27 cellular contexts compared by ENCODE assay signal in the genomic region with DNA sequence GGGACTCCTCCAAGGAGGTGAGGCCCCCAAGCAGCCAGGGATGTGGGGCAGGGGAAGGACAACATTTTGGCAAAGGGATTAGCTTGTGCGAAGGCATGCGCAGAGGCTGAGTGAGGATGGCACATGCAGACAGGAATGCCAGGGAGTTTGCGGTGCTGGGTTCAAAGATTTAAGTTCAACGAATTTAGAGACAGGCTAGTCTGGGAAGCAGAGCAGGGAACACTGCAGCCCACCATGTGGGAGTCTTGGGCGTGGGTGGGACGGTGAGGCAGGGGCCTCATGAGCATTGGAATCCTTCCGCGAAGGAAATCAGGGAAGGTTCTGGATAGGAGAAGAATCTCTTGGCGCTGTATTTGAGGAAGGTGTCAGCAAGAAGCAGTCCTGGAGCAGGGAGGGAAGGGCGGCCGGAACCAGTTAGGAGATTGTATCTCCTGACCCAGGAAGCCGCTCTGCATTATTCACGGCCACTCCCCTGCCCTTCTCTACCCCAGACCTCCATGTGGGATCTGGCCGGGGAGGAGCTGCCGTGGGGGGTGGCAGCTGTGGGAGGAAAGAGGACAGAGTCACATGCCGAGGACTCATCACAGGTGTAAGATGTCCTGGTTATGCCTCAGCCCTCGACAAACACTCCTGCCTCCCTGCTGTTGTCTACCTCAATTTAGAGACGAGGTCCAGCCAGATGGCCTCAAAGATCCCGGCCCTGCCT.
DNase-seq lines count a peak whose midpoint lies in the region; ATAC-seq, FAIRE-seq and TF ChIP-seq lines count a peak whose summit lies in the region.
"Had no signal": no experiment of that assay in that cellular context is flagged by ENCODE, and none has a peak within 500 bp of the region (broad histone marks: within the 10 kb centered on the region; RNA-seq: fewer than 3 reads in every experiment).

No MANE protein-coding gene starts in this region.

- POLR2A ChIA-PET in K562 (lab: Yijun Ruan, JAX) = no interaction called here
- POLR2A ChIA-PET in CD8-positive, alpha-beta T cell (lab: Charles Lee) = no interaction called here

- TF ChIP-seq POLR2A in K562 (conservative IDR thresholded peaks at IDR 0.05) (no peak), spleen (IDR thresholded peaks at IDR 0.05) (no peak)

- no peak for FAIRE-seq in K562 (lab: Jason Lieb, UNC)
- FAIRE-seq: astrocyte, GM12878, GM19239, H54 had no signal

- H3K4me1 Mint-ChIP-seq in CD8-positive, alpha-beta T cell (ENCODE audit: low read depth) = no peaks in the 10 kb centered on the region
- H3K4me1 Mint-ChIP-seq: CD4-positive, alpha-beta memory T cell had no signal

- H4K20me1 ChIP-seq in K562 (replicated peaks; ENCODE audit: control insufficient read depth, insufficient read depth, low read length) = no peaks in the 10 kb centered on the region
- H4K20me1 ChIP-seq in GM23248 (ENCODE audit: insufficient read depth) = no peaks in the 10 kb centered on the region

- no peak for TF ChIP-seq EP300 in K562 (IDR thresholded peaks at IDR 0.05; ENCODE audit: low read length)

- TF ChIP-seq CTCF in K562 (IDR thresholded peaks at IDR 0.05 in 2 of 3, conservative IDR thresholded peaks at IDR 0.05 in 1 of 3; ENCODE audit: insufficient read depth in 2 of 3, low read depth in 1 of 3, low read length in 3 of 3) = no peak
- no peak for TF ChIP-seq CTCF in mucosa of descending colon (IDR thresholded peaks at IDR 0.05)
- TF ChIP-seq CTCF in spleen (IDR thresholded peaks at IDR 0.05 in 8 of 11, conservative IDR thresholded peaks at IDR 0.05 in 3 of 11) = no peak
- TF ChIP-seq CTCF in CD8-positive, alpha-beta T cell (IDR thresholded peaks at IDR 0.05) = no peak

- no peaks in the 10 kb centered on the region for H3K79me2 ChIP-seq in K562 (ENCODE audit: control insufficient read depth, insufficient read depth, low read length)
- H3K79me2 ChIP-seq in GM23248 (ENCODE audit: insufficient read depth) = no peaks in the 10 kb centered on the region

- ATAC-seq in K562 = peak; percentile 82
- peak; percentile 88 for ATAC-seq in mucosa of descending colon
- no peak for ATAC-seq in CD8-positive, alpha-beta T cell
- ATAC-seq: gastroesophageal sphincter, GM12878 had no signal

- no peaks in the 10 kb centered on the region for H3K9me3 ChIP-seq in K562 (replicated peaks; ENCODE audit: control insufficient read depth, insufficient read depth, low read depth, low read length)
- H3K9me3 ChIP-seq in mucosa of descending colon = no peaks in the 10 kb centered on the region
- peaks cover 0 to 5% (median 0%) of the 10 kb centered on the region in 8 donors for H3K9me3 ChIP-seq in spleen
- H3K9me3 ChIP-seq in CD8-positive, alpha-beta T cell (ENCODE audit: low read length) = no peaks in the 10 kb centered on the region
- H3K9me3 ChIP-seq in GM23248 (ENCODE audit: low read depth) = no peaks in the 10 kb centered on the region
- H3K9me3 ChIP-seq: esophagus squamous epithelium, gastroesophageal sphincter, left ventricle myocardium inferior, right lobe of liver, thoracic aorta had no signal

- H3K27me3 Mint-ChIP-seq in CD8-positive, alpha-beta T cell (ENCODE audit: low read depth) = peaks cover 49% of the 10 kb centered on the region

- H3K27ac Mint-ChIP-seq in CD8-positive, alpha-beta T cell = no peak overlapping the region
- H3K27ac Mint-ChIP-seq: activated naive CD8-positive, alpha-beta T cell; CD4-positive, alpha-beta memory T cell had no signal

- in situ Hi-C loops in K562 (cut with MboI) = no loop called here
- in situ Hi-C loops in GM23248 (cut with MboI) = no loop called here

- H2AFZ ChIP-seq in K562 (ENCODE audit: low read depth, low read length) = peak overlapping the region; percentile 76
- H2AFZ ChIP-seq in GM23248 = no peak overlapping the region

- DNase-seq in NCI-H146 (lab: John Stamatoyannopoulos, UW) = peak; percentile 66
- peak; percentile 19 to 37 (median 30) for DNase-seq in K562 (ENCODE audit: extremely low read depth in 1 of 4, low spot score in 3 of 4)
- DNase-seq in mucosa of descending colon = peak; percentile 62 to 77 (median 75)
- peak; percentile 58 for DNase-seq in spleen
- no peak for DNase-seq in CD8-positive, alpha-beta T cell
- no peak for DNase-seq in GM23248
- DNase-seq in DMS114 treated with DMSO at 0.1 percent for 48 hours (lab: John Stamatoyannopoulos, UW; ENCODE audit: unreplicated experiment) = no peak
- DNase-seq: activated CD4-positive, CD25-positive, alpha-beta regulatory T cell treated with anti-CD3 and anti-CD28 coated beads, Interleukin-2, amount 50 U/mL, for 72 hours; CD4-positive, alpha-beta memory T cell; effector CD8-positive, alpha-beta T cell; esophagus squamous epithelium; left ventricle myocardium inferior; MV-4-11; NCI-H2029 treated with DMSO at 0.1 percent for 48 hours; NCI-H446 treated with DMSO at 0.1 percent for 48 hours; occipital lobe; right lobe of liver; stimulated activated naive CD4-positive, alpha-beta T cell had no signal

- no peak overlapping the region for H3K27ac ChIP-seq in K562 (ENCODE audit: extremely low read depth, low read depth, low read length)
- H3K27ac ChIP-seq in spleen = no peak overlapping the region
- H3K27ac ChIP-seq in CD8-positive, alpha-beta T cell (ENCODE audit: low read depth, low read length) = no peak overlapping the region
- no peak overlapping the region for H3K27ac ChIP-seq in GM23248
- H3K27ac ChIP-seq: gastroesophageal sphincter, KMS-11, left ventricle myocardium inferior, right lobe of liver, SK-N-MC, thoracic aorta had no signal

- H3K9me1 ChIP-seq in K562 (ENCODE audit: control insufficient read depth, insufficient read depth, low read length) = no peaks in the 10 kb centered on the region

- no peak for TF ChIP-seq RAD21 in K562 (CRISPR knock-in tag; conservative IDR thresholded peaks at IDR 0.05 in 1 of 2, IDR thresholded peaks at IDR 0.05 in 1 of 2)

- peaks cover 0 to 8% of the 10 kb centered on the region in 2 experiments; a peak in 2 of 5 replicates for H3K27me3 ChIP-seq in K562 (ENCODE audit: control insufficient read depth in 2 of 2, insufficient read depth in 2 of 2, low read length in 2 of 2)
- peaks cover 0 to 40% (median 0%) of the 10 kb centered on the region in 7 donors for H3K27me3 ChIP-seq in spleen (replicated peaks in 1 of 7)
- peaks cover 7% of the 10 kb centered on the region for H3K27me3 ChIP-seq in CD8-positive, alpha-beta T cell (ENCODE audit: insufficient read depth, low read length)
- H3K27me3 ChIP-seq in GM23248 (replicated peaks; ENCODE audit: insufficient read depth) = peaks cover 36% of the 10 kb centered on the region; the same call in 1 of the 2 replicates
- H3K27me3 ChIP-seq: esophagus squamous epithelium, right lobe of liver had no signal

- H3K4me2 ChIP-seq in K562 (ENCODE audit: insufficient read depth, low read length) = peak overlapping the region; percentile 55
- H3K4me2 ChIP-seq in GM23248 (ENCODE audit: unreplicated experiment) = no peak overlapping the region
- H3K4me2 ChIP-seq: KMS-11 had no signal

- intact Hi-C loops in K562 (cut with micrococcal nuclease) (no loop called here), mucosa of descending colon (cut with DNase I, micrococcal nuclease) (loop anchor here in 1 of 2 donors (10.0 kb wide), 1 partner anchor 81 kb away; no protein-coding TSS in a partner anchor), spleen (cut with DNase I; ENCODE audit: low total_unique reads) (no loop called here)
- intact Hi-C loops in CD8-positive, alpha-beta T cell (cut with DNase I, micrococcal nuclease) = no loop called here

- CTCF ChIA-PET in K562 (lab: Yijun Ruan, JAX; ENCODE audit: low intra/inter-chr PET ratio) = no interaction called here
- CTCF ChIA-PET in CD8-positive, alpha-beta T cell (lab: Charles Lee) = interaction anchor here (1.0 kb wide), 1 partner anchor 281 kb away, joined by 3 read pairs; no protein-coding TSS in a partner anchor

- H3K4me3 ChIP-seq in K562 (no peak overlapping the region), mucosa of descending colon (no peak overlapping the region), spleen (no peak overlapping the region), GM23248 (no peak overlapping the region)
- no peak overlapping the region for H3K4me3 ChIP-seq in CD8-positive, alpha-beta T cell (ENCODE audit: low read depth, low read length)
- H3K4me3 ChIP-seq: esophagus squamous epithelium, gastroesophageal sphincter, GM12878, left ventricle myocardium inferior, right lobe of liver, SK-N-MC, thoracic aorta had no signal

- H3K4me1 ChIP-seq in K562 (replicated peaks in 1 of 2; ENCODE audit: control insufficient read depth in 2 of 2, insufficient read depth in 2 of 2, low read length in 2 of 2) (peaks cover 4 to 8% of the 10 kb centered on the region in 2 experiments; a peak in 3 of 5 replicates), mucosa of descending colon (ENCODE audit: low read depth) (peaks cover 8% of the 10 kb centered on the region), spleen (peaks cover 0 to 39% (median 12%) of the 10 kb centered on the region in 6 donors), GM23248 (ENCODE audit: insufficient read depth) (no peaks in the 10 kb centered on the region)
- no peaks in the 10 kb centered on the region for H3K4me1 ChIP-seq in CD8-positive, alpha-beta T cell (ENCODE audit: insufficient read depth, low read length)
- H3K4me1 ChIP-seq: right lobe of liver had no signal

- no peaks in the 10 kb centered on the region for H3K9me2 ChIP-seq in GM23248 (ENCODE audit: insufficient read depth)

- no peak overlapping the region for H3K4me3 Mint-ChIP-seq in CD8-positive, alpha-beta T cell
- H3K4me3 Mint-ChIP-seq: activated naive CD8-positive, alpha-beta T cell; CD4-positive, alpha-beta memory T cell had no signal

- H3K9me3 Mint-ChIP-seq in CD8-positive, alpha-beta T cell = peaks cover 3% of the 10 kb centered on the region

- H3F3A ChIP-seq in GM23248 (ENCODE audit: insufficient read depth) = no peaks in the 10 kb centered on the region

- no TSS peak for BruUV-seq in K562 (replicated peaks; lab: Mats Ljungman, UMichigan)

- H3K36me3 ChIP-seq in K562 (ENCODE audit: control insufficient read depth, insufficient read depth, low read length) = no peaks in the 10 kb centered on the region
- H3K36me3 ChIP-seq in mucosa of descending colon (ENCODE audit: low read depth) = no peaks in the 10 kb centered on the region
- H3K36me3 ChIP-seq in spleen = no peaks in the 10 kb centered on the region
- H3K36me3 ChIP-seq in CD8-positive, alpha-beta T cell (ENCODE audit: insufficient read depth, low read length) = no peaks in the 10 kb centered on the region
- H3K36me3 ChIP-seq in GM23248 (ENCODE audit: low read depth) = no peaks in the 10 kb centered on the region
- H3K36me3 ChIP-seq: gastroesophageal sphincter, left ventricle myocardium inferior, right lobe of liver, thoracic aorta had no signal

- H3K36me3 Mint-ChIP-seq in CD8-positive, alpha-beta T cell = no peaks in the 10 kb centered on the region
- H3K36me3 Mint-ChIP-seq: activated naive CD8-positive, alpha-beta T cell; CD4-positive, alpha-beta memory T cell had no signal

- H3K9ac ChIP-seq in K562 (ENCODE audit: insufficient read depth in 1 of 2, low read depth in 2 of 2, low read length in 2 of 2) (no peak overlapping the region), GM23248 (no peak overlapping the region)
- H3K9ac ChIP-seq: KMS-11 had no signal

- 10% methylated on average over 14 of the region's 19 CpGs for WGBS in K562 (ENCODE audit: insufficient coverage, low coverage, missing lambda C conversion rate)
- 55 to 64% (median 57%) methylated on average over 18 to 19 of the region's 19 CpGs for WGBS in spleen, 5 donors
- 64 to 66% methylated on average over 19 of the region's 19 CpGs for WGBS in GM23248 (ENCODE audit: low coverage in 1 of 2, low lambda C conversion rate in 2 of 2, missing lambda C conversion rate in 2 of 2), 2 experiments

Comparison
In these comparisons a context has a peak if more than half of its experiments do, and no peak if none do; other contexts are left out.
1. DNase-seq: peak in NCI-H146 (single experiment), K562 (4 of 4), mucosa of descending colon (3 of 3) and spleen (single experiment); none in CD8-positive, alpha-beta T cell (0 of 7), GM23248 (single experiment) and DMS114 treated with DMSO at 0.1 percent for 48 hours (single experiment).